11 cellular contexts compared by ENCODE assay signal in genomic region chr10:58824396-58824795, GRCh38.
"Had no signal": no experiment of that assay in that cellular context is flagged by ENCODE, and none has a peak within 500 bp of the region (broad histone marks: within the 10 kb centered on the region; RNA-seq: fewer than 3 reads in every experiment).

No MANE protein-coding gene starts in this region.

- H2AFZ ChIP-seq: GM23248, GM23338 had no signal

- H3K4me2 ChIP-seq: GM23338 had no signal

- H3K9me3 ChIP-seq: HAP-1 had no signal

- H3K36me3 ChIP-seq: HAP-1 had no signal

- FAIRE-seq: H1, H54 had no signal

- H3K4me3 ChIP-seq: GM23248, GM23338, HAP-1 had no signal

- H3K27ac ChIP-seq: GM23248 had no signal

- ATAC-seq: GM23338, HCT116 had no signal

- H3K9ac ChIP-seq: GM23248 had no signal

- DNase-seq: GM23248, GOT3, H7, H9, HCEC 1CT, HFFc6 had no signal
